Comparison of ENCODE assay signal across 8 cellular contexts in genomic region chr20:62651285-62652021, GRCh38. TPM values are rescaled to one million over a fixed set of nuclear protein-coding genes. Genes with fewer than 3 reads are reported as not detected.
DNase-seq lines count a peak whose midpoint lies in the region; ATAC-seq, FAIRE-seq and TF ChIP-seq lines count a peak whose summit lies in the region.

No MANE protein-coding gene starts in this region.

- H3K9ac ChIP-seq in keratinocyte (ENCODE audit: control insufficient read depth, extremely low read depth, insufficient read depth, low read length) = peak overlapping the region; percentile 65

- peak overlapping the region; percentile 79 for H3K4me2 ChIP-seq in keratinocyte (ENCODE audit: control insufficient read depth, extremely low read depth, insufficient read depth, low read depth, low read length)

- POLR2A ChIA-PET in RWPE1 (lab: Yijun Ruan, JAX; ENCODE audit: low non-redundant PET) = interaction anchor here (1.0 to 1.5 kb wide), 3 partner anchors 8 to 143 kb away, joined by 3 to 4 read pairs (median 3); no protein-coding TSS in a partner anchor

- CTCF ChIA-PET in RWPE1 (lab: Yijun Ruan, JAX) = interaction anchor here (0.6 to 0.8 kb wide), 4 partner anchors 205 to 1468 kb away, joined by 3 to 5 read pairs (median 4); no protein-coding TSS in a partner anchor

- H3K9me3 ChIP-seq in keratinocyte (ENCODE audit: control insufficient read depth, low read depth, low read length) = no peaks in the 10 kb centered on the region

- H3K79me2 ChIP-seq in keratinocyte (ENCODE audit: control insufficient read depth, insufficient read depth, low read length) = no peaks in the 10 kb centered on the region

- peak overlapping the region in 1 of 3 experiments; percentile 44 for H3K4me3 ChIP-seq in keratinocyte (ENCODE audit: control insufficient read depth in 2 of 3, extremely low read depth in 1 of 3, insufficient read depth in 2 of 3, low read depth in 1 of 3, low read length in 3 of 3)

- ATAC-seq in HG03066 (IDR thresholded peaks at IDR 0.05; ENCODE audit: low read depth, unreplicated experiment) = peak; percentile 49

- peak overlapping the region; percentile 59 for H2AFZ ChIP-seq in keratinocyte (ENCODE audit: control insufficient read depth, low read length)

- H3K27ac ChIP-seq in RWPE1 (peak overlapping the region; percentile 98), keratinocyte (ENCODE audit: control insufficient read depth, insufficient read depth, low read length) (peak overlapping the region; percentile 65)

- no peaks in the 10 kb centered on the region for H3K36me3 ChIP-seq in keratinocyte (ENCODE audit: control insufficient read depth in 2 of 2, extremely low read depth in 1 of 2, insufficient read depth in 2 of 2, low read length in 2 of 2)

- no peak for TF ChIP-seq CTCF in RWPE1 (conservative IDR thresholded peaks at IDR 0.05; ENCODE audit: low read depth)
- no peak for TF ChIP-seq CTCF in keratinocyte (optimal IDR thresholded peaks at IDR 0.05 in 1 of 3, IDR thresholded peaks at IDR 0.05 in 1 of 3, conservative IDR thresholded peaks at IDR 0.05 in 1 of 3; ENCODE audit: extremely low read depth in 1 of 3, insufficient read depth in 2 of 3, low read length in 3 of 3)

- peak; percentile 36 for DNase-seq in RWPE1 (ENCODE audit: low spot score)
- peak; percentile 72 for DNase-seq in activated gamma-delta T cell treated with anti-CD3 and anti-CD28 coated beads, Interleukin-2, amount 50 U/mL, for 16 hours (ENCODE audit: low read depth)
- DNase-seq in keratinocyte (ENCODE audit: low read depth, low spot score) = no peak
- peak; percentile 50 to 68 (median 55) for DNase-seq in stimulated activated CD4-positive, alpha-beta T cell treated with anti-CD3 and anti-CD28 coated beads, TNF-alpha, amount 100 ng/mL, for 48 hours (ENCODE audit: low read depth in 3 of 3)
- no peak for DNase-seq in urothelium cell line (ENCODE audit: low spot score)
- no peak for DNase-seq in putamen (ENCODE audit: low spot score)

- no peak for FAIRE-seq in keratinocyte (lab: Jason Lieb, UNC)
- no peak for FAIRE-seq in urothelium cell line (lab: Jason Lieb, UNC)

- no peaks in the 10 kb centered on the region for H4K20me1 ChIP-seq in keratinocyte (ENCODE audit: control insufficient read depth, extremely low read depth, insufficient read depth, low read length)

- no peaks in the 10 kb centered on the region for H3K9me1 ChIP-seq in keratinocyte (ENCODE audit: control insufficient read depth, extremely low read depth, insufficient read depth, low read length)

- TF ChIP-seq POLR2A in GM18951 (IDR thresholded peaks at IDR 0.05; ENCODE audit: extremely low read depth, insufficient read depth, insufficient read length) = peak; percentile 34

- in situ Hi-C loops in GM18951 (cut with MboI; ENCODE audit: low sequenced_read_pairs, unreplicated experiment) = loop anchor here (25.0 kb wide), 1 partner anchor 136 kb away; the partner anchor contains the start of gene MRGBP

- no peaks in the 10 kb centered on the region for H3K27me3 ChIP-seq in keratinocyte (ENCODE audit: control insufficient read depth, extremely low read depth, insufficient read depth, low read length)

- H3K4me1 ChIP-seq in keratinocyte (ENCODE audit: control insufficient read depth, extremely low read depth, insufficient read depth, low read length) = peaks cover 29% of the 10 kb centered on the region

- dilution Hi-C loops in keratinocyte (cut with MboI; ENCODE audit: extremely low pct_ligation_motif_present, low sequenced_read_pairs) = no loop called here

RNA-seq across cellular contexts. Expression of gene SLCO4A1, which starts 9.2 kb away (rescaled TPM):
- polyA plus RNA-seq in keratinocyte = 0.43 to 1.8 TPM (median 1.4 TPM) in 3 replicates
- polyA plus RNA-seq in keratinocyte (2011; ENCODE audit: low read depth) = 19.0 TPM
- 0.28 and 0.35 TPM in 2 replicates for polyA plus RNA-seq in keratinocyte (2011; cell fraction: cytosol; rRNA removed)
- 1.6 and 2.7 TPM in 2 replicates for polyA plus RNA-seq in keratinocyte (2011; cell fraction: nucleus; rRNA removed)
- 1.1 and 42.6 TPM in 2 replicates for polyA plus RNA-seq in keratinocyte (2012; ENCODE audit: low replicate concordance)
- 0.96 to 1.7 TPM (median 1.1 TPM) in 3 replicates for polyA minus RNA-seq in keratinocyte
- 4.6 TPM for polyA minus RNA-seq in keratinocyte (2011; cell fraction: cytosol; rRNA and poly(A)+ RNA removed)
- polyA minus RNA-seq in keratinocyte (2011; cell fraction: nucleus; rRNA and poly(A)+ RNA removed) = 1.7 and 1.8 TPM in 2 replicates

RNA-seq across cellular contexts. Expression of gene NTSR1, which starts 57.2 kb away (rescaled TPM):
- 0.24 to 1.4 TPM (median 0.55 TPM) in 3 replicates for polyA plus RNA-seq in keratinocyte
- polyA plus RNA-seq in keratinocyte (2011; ENCODE audit: low read depth) = 0.27 TPM
- polyA plus RNA-seq in keratinocyte (2011; cell fraction: cytosol; rRNA removed) = 0.17 and 0.56 TPM in 2 replicates
- polyA plus RNA-seq in keratinocyte (2011; cell fraction: nucleus; rRNA removed) = 0.90 and 1.4 TPM in 2 replicates
- polyA plus RNA-seq in keratinocyte (2012; ENCODE audit: low replicate concordance) = 0.72 and 2.1 TPM in 2 replicates
- 0.40 to 2.7 TPM (median 0.83 TPM) in 3 replicates for polyA minus RNA-seq in keratinocyte
- polyA minus RNA-seq in keratinocyte (2011; cell fraction: cytosol; rRNA and poly(A)+ RNA removed) = not detected
- 1.1 and 1.3 TPM in 2 replicates for polyA minus RNA-seq in keratinocyte (2011; cell fraction: nucleus; rRNA and poly(A)+ RNA removed)

Comparison
In these comparisons a context has a peak if more than half of its experiments do, and no peak if none do; other contexts are left out.
1. DNase-seq: peak in RWPE1 (single experiment), activated gamma-delta T cell treated with anti-CD3 and anti-CD28 coated beads, Interleukin-2, amount 50 U/mL, for 16 hours (single experiment) and stimulated activated CD4-positive, alpha-beta T cell treated with anti-CD3 and anti-CD28 coated beads, TNF-alpha, amount 100 ng/mL, for 48 hours (3 of 3); none in keratinocyte (single experiment), urothelium cell line (single experiment) and putamen (single experiment).